In the genomic region with DNA sequence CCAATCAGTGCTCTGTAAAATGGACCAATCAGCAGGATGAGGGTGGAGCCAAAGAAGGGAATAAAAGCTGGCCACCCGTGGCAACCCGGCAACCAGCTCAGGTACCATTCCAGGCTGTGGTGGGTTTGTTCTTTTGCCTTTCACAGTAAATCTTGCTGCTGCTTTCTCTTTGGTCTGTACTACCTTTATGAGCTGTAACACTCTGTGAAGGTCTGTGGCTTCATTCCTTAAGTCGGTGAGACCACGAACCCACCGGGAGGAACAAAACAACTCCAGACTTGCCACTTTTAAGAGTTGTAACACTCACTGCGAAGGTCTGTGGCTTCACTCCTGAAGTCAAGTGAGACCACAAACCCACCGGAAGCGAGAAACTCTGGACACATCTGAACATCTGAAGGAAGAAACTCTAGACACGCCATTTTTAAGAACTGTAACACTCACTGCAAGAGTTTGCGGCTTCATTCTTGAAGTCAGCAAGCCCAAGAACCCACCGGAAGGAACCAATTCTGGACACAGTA, we compare ENCODE assay signal across 1 cellular context.
A peak's percentile ranks its signal among the peaks of the same experiment; 100 is the strongest.
TF ChIP-seq lines count a peak whose summit lies in the region.

No MANE protein-coding gene starts in this region.

TF ChIP-seq in K562, 482 proteins besides CTCF, POLR2A, EP300 and RAD21:
- TF ChIP-seq NFYB (IDR thresholded peaks at IDR 0.05; ENCODE audit: extremely low read depth, insufficient read length) (peak; percentile 48), MYC (IDR thresholded peaks at IDR 0.05; ENCODE audit: low read depth, low read length) (no peak), MYC (CRISPR knock-in tag; IDR thresholded peaks at IDR 0.05; ENCODE audit: borderline replicate concordance, low read depth) (no peak), SREBF2 (CRISPR knock-in tag; IDR thresholded peaks at IDR 0.05) (no peak), ZNF316 (IDR thresholded peaks at IDR 0.05) (peak; percentile 33; the same call in 1 of the 2 replicates), GTF2E2 (tag; IDR thresholded peaks at IDR 0.05) (no peak), C11orf30 (IDR thresholded peaks at IDR 0.05; ENCODE audit: low read depth) (0 out of 2 replicates have a peak, but pooled peaks have one; percentile 22)
- TF ChIP-seq, protein P1, sequence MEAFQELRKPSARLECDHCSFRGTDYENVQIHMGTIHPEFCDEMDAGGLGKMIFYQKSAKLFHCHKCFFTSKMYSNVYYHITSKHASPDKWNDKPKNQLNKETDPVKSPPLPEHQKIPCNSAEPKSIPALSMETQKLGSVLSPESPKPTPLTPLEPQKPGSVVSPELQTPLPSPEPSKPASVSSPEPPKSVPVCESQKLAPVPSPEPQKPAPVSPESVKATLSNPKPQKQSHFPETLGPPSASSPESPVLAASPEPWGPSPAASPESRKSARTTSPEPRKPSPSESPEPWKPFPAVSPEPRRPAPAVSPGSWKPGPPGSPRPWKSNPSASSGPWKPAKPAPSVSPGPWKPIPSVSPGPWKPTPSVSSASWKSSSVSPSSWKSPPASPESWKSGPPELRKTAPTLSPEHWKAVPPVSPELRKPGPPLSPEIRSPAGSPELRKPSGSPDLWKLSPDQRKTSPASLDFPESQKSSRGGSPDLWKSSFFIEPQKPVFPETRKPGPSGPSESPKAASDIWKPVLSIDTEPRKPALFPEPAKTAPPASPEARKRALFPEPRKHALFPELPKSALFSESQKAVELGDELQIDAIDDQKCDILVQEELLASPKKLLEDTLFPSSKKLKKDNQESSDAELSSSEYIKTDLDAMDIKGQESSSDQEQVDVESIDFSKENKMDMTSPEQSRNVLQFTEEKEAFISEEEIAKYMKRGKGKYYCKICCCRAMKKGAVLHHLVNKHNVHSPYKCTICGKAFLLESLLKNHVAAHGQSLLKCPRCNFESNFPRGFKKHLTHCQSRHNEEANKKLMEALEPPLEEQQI (IDR thresholded peaks at IDR 0.05): no peak
- TF ChIP-seq, protein P2, sequence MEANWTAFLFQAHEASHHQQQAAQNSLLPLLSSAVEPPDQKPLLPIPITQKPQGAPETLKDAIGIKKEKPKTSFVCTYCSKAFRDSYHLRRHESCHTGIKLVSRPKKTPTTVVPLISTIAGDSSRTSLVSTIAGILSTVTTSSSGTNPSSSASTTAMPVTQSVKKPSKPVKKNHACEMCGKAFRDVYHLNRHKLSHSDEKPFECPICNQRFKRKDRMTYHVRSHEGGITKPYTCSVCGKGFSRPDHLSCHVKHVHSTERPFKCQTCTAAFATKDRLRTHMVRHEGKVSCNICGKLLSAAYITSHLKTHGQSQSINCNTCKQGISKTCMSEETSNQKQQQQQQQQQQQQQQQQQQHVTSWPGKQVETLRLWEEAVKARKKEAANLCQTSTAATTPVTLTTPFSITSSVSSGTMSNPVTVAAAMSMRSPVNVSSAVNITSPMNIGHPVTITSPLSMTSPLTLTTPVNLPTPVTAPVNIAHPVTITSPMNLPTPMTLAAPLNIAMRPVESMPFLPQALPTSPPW (CRISPR knock-in tag; IDR thresholded peaks at IDR 0.05): no peak
